Comparison of ENCODE assay signal across 8 cellular contexts in genomic region chr10:97714401-97715258, GRCh38. TPM values are rescaled to one million over a fixed set of nuclear protein-coding genes. Genes with fewer than 3 reads are reported as not detected.
DNase-seq lines count a peak whose midpoint lies in the region; ATAC-seq and TF ChIP-seq lines count a peak whose summit lies in the region.

No MANE protein-coding gene starts in this region.

- H3K4me3 ChIP-seq in BLaER1 treated with 17β-estradiol and CSF1 and Interleukin-3, amounts not matched to agents 10 nM and 100 nM: peak overlapping the region; percentile 59 to 86 (median 80)
- H3K4me3 ChIP-seq in SJCRH30 (peak overlapping the region; percentile 70), right lobe of liver (peak overlapping the region; percentile 49 to 54 (median 51)), suprapubic skin (peak overlapping the region; percentile 54)

- peak overlapping the region; percentile 90 to 96 (median 93) for H3K9ac ChIP-seq in BLaER1 treated with 17β-estradiol and CSF1 and Interleukin-3, amounts not matched to agents 10 nM and 100 nM

- intact Hi-C loops in dendritic cell treated with granulocyte-macrophage colony-stimulating factor and Interleukin-4, amounts not matched to agents 40 ng/mL and 50 ng/mL, for 4 days (cut with micrococcal nuclease): no loop called here
- intact Hi-C loops in right lobe of liver (cut with DNase I): no loop called here

- H3K9me3 Mint-ChIP-seq in dendritic cell treated with granulocyte-macrophage colony-stimulating factor and Interleukin-4, amounts not matched to agents 40 ng/mL and 50 ng/mL, for 4 days: no peaks in the 10 kb centered on the region

- H3K4me3 Mint-ChIP-seq in dendritic cell treated with granulocyte-macrophage colony-stimulating factor and Interleukin-4, amounts not matched to agents 40 ng/mL and 50 ng/mL, for 4 days: peak overlapping the region; percentile 98

- peak; percentile 28 for ATAC-seq in GM18867 (IDR thresholded peaks at IDR 0.05; ENCODE audit: unreplicated experiment)
- ATAC-seq in HG03135 (IDR thresholded peaks at IDR 0.05; ENCODE audit: unreplicated experiment): peak; percentile 47
- ATAC-seq in right lobe of liver: peak; percentile 1 to 26 (median 16)

- peak overlapping the region; percentile 97 for H3K27ac Mint-ChIP-seq in dendritic cell treated with granulocyte-macrophage colony-stimulating factor and Interleukin-4, amounts not matched to agents 40 ng/mL and 50 ng/mL, for 4 days

- peaks cover 14 to 44% (median 29%) of the 10 kb centered on the region in 11 experiments; a peak in 20 of 22 replicates for H3K36me3 ChIP-seq in BLaER1 treated with 17β-estradiol and CSF1 and Interleukin-3, amounts not matched to agents 10 nM and 100 nM
- H3K36me3 ChIP-seq in SJCRH30 (no peaks in the 10 kb centered on the region; the same call in 1 of the 2 replicates), right lobe of liver (no peaks in the 10 kb centered on the region), suprapubic skin (peaks cover 7% of the 10 kb centered on the region)

- H3K4me1 Mint-ChIP-seq in dendritic cell treated with granulocyte-macrophage colony-stimulating factor and Interleukin-4, amounts not matched to agents 40 ng/mL and 50 ng/mL, for 4 days (ENCODE audit: low read depth): peaks cover 73% of the 10 kb centered on the region

- H3K4me2 ChIP-seq in BLaER1 treated with 17β-estradiol and CSF1 and Interleukin-3, amounts not matched to agents 10 nM and 100 nM: peak overlapping the region; percentile 88 to 100 (median 96)

- H4K20me1 ChIP-seq in BLaER1 treated with 17β-estradiol and CSF1 and Interleukin-3, amounts not matched to agents 10 nM and 100 nM: peaks cover 0 to 49% (median 49%) of the 10 kb centered on the region in 11 experiments; a peak in 18 of 22 replicates

- TF ChIP-seq CTCF in right lobe of liver (IDR thresholded peaks at IDR 0.05) (peak in 1 of 4 donors; percentile 3), suprapubic skin (IDR thresholded peaks at IDR 0.05) (no peak)

- H3K27ac ChIP-seq in BLaER1 treated with 17β-estradiol and CSF1 and Interleukin-3, amounts not matched to agents 10 nM and 100 nM: peak overlapping the region; percentile 91 to 97 (median 94)
- peak overlapping the region; percentile 76 for H3K27ac ChIP-seq in SJCRH30
- peak overlapping the region; percentile 42 to 76 (median 73) for H3K27ac ChIP-seq in right lobe of liver
- peak overlapping the region; percentile 86 for H3K27ac ChIP-seq in suprapubic skin

- peak; percentile 82 to 85 for DNase-seq in SJCRH30
- DNase-seq in right lobe of liver: peak; percentile 51 to 67 (median 55)
- DNase-seq in suprapubic skin (ENCODE audit: low spot score in 2 of 2): peak; percentile 88 to 89
- no peak for DNase-seq in NCI-H345 (lab: John Stamatoyannopoulos, UW)

- H3K9me3 ChIP-seq in BLaER1 treated with 17β-estradiol and CSF1 and Interleukin-3, amounts not matched to agents 10 nM and 100 nM (replicated peaks in 1 of 11): no peaks in the 10 kb centered on the region
- no peaks in the 10 kb centered on the region for H3K9me3 ChIP-seq in SJCRH30 (replicated peaks)
- H3K9me3 ChIP-seq in right lobe of liver: no peaks in the 10 kb centered on the region
- no peaks in the 10 kb centered on the region for H3K9me3 ChIP-seq in suprapubic skin

- TF ChIP-seq POLR2A in right lobe of liver (IDR thresholded peaks at IDR 0.05): no peak
- no peak for TF ChIP-seq POLR2A in suprapubic skin (IDR thresholded peaks at IDR 0.05)

- H3K27me3 ChIP-seq in BLaER1 treated with 17β-estradiol and CSF1 and Interleukin-3, amounts not matched to agents 10 nM and 100 nM: no peaks in the 10 kb centered on the region
- H3K27me3 ChIP-seq in SJCRH30 (no peaks in the 10 kb centered on the region), right lobe of liver (no peaks in the 10 kb centered on the region), suprapubic skin (no peaks in the 10 kb centered on the region)

- TF ChIP-seq EP300 in suprapubic skin (IDR thresholded peaks at IDR 0.05): no peak

- H3K27me3 Mint-ChIP-seq in dendritic cell treated with granulocyte-macrophage colony-stimulating factor and Interleukin-4, amounts not matched to agents 40 ng/mL and 50 ng/mL, for 4 days: no peaks in the 10 kb centered on the region

- H3K36me3 Mint-ChIP-seq in dendritic cell treated with granulocyte-macrophage colony-stimulating factor and Interleukin-4, amounts not matched to agents 40 ng/mL and 50 ng/mL, for 4 days (ENCODE audit: low read depth): peaks cover 68% of the 10 kb centered on the region

- 22% methylated on average over 15 of the region's 74 CpGs for WGBS in right lobe of liver (ENCODE audit: insufficient coverage, low coverage, low lambda C conversion rate, missing lambda C conversion rate)
- 19% methylated on average over 12 of the region's 74 CpGs for WGBS in suprapubic skin

- H3K4me1 ChIP-seq in BLaER1 treated with 17β-estradiol and CSF1 and Interleukin-3, amounts not matched to agents 10 nM and 100 nM: peaks cover 56 to 75% (median 69%) of the 10 kb centered on the region in 10 experiments
- H3K4me1 ChIP-seq in SJCRH30: peaks cover 30% of the 10 kb centered on the region
- H3K4me1 ChIP-seq in right lobe of liver: peaks cover 0 to 15% (median 2%) of the 10 kb centered on the region in 4 donors
- peaks cover 66% of the 10 kb centered on the region for H3K4me1 ChIP-seq in suprapubic skin

RNA-seq across cellular contexts. Expression of gene MARVELD1, which starts 1.1 kb away (rescaled TPM):
- 29.8 and 30.4 TPM in 2 replicates for total RNA-seq in SJCRH30 (2014; rRNA removed; shearing (Covaris generic))
- total RNA-seq in right lobe of liver: 1 to 10 TPM; 1.5 to 3.1 (median 2.3) TPM
- total RNA-seq in suprapubic skin: 10 to 100 TPM; 25.8 to 36.7 (median 31.0) TPM

RNA-seq across cellular contexts. Expression of gene ZFYVE27, which starts 22.3 kb away (rescaled TPM):
- 20.7 and 27.1 TPM in 2 replicates for total RNA-seq in SJCRH30 (2014; rRNA removed; shearing (Covaris generic))
- 10 to 100 TPM in 5 of 6 experiments, 1 to 10 TPM in 1; 9.2 to 19.3 (median 12.6) TPM for total RNA-seq in right lobe of liver
- 10 to 100 TPM; 25.8 to 60.5 (median 39.6) TPM for total RNA-seq in suprapubic skin

RNA-seq across cellular contexts. Expression of gene AVPI1, which starts 27.6 kb away (rescaled TPM):
- total RNA-seq in SJCRH30 (2014; rRNA removed; shearing (Covaris generic)): 11.2 and 14.4 TPM in 2 replicates
- 10 to 100 TPM; 10.3 to 27.0 (median 20.2) TPM for total RNA-seq in right lobe of liver
- 100 to 1,000 TPM; 118 to 178 (median 142) TPM for total RNA-seq in suprapubic skin

RNA-seq across cellular contexts. Expression of gene SFRP5, which starts 57.2 kb away (rescaled TPM):
- not detected in 2 replicates for total RNA-seq in SJCRH30 (2014; rRNA removed; shearing (Covaris generic))
- total RNA-seq in right lobe of liver (1 to 10 TPM; 1.6 to 6.6 (median 4.5) TPM), suprapubic skin (1 to 10 TPM in 3 of 4 donors, under 1 TPM in 1; 0.91 to 2.2 (median 1.0) TPM)
